Comparison of ENCODE assay signal across 1 cellular context in the genomic region with DNA sequence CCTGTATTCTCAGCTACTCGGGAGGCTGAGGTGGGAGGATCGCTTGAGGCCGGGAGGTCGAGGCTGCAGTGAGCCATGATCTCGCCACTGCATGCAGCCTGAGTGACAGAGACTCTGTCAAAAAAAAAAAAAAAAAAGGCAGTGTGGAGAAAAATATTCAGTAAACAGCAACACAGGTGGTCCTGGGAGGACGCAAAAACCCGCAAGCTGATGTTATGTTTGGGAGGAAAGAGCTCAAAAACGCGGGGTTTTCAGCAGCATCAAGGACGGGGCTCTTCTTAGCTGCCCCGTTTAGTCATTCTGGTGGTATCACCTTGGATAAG.
TF ChIP-seq lines count a peak whose summit lies in the region.

No MANE protein-coding gene starts in this region.

TF ChIP-seq in HepG2, 621 proteins besides CTCF, POLR2A, EP300 and RAD21:
- TF ChIP-seq, protein P1, sequence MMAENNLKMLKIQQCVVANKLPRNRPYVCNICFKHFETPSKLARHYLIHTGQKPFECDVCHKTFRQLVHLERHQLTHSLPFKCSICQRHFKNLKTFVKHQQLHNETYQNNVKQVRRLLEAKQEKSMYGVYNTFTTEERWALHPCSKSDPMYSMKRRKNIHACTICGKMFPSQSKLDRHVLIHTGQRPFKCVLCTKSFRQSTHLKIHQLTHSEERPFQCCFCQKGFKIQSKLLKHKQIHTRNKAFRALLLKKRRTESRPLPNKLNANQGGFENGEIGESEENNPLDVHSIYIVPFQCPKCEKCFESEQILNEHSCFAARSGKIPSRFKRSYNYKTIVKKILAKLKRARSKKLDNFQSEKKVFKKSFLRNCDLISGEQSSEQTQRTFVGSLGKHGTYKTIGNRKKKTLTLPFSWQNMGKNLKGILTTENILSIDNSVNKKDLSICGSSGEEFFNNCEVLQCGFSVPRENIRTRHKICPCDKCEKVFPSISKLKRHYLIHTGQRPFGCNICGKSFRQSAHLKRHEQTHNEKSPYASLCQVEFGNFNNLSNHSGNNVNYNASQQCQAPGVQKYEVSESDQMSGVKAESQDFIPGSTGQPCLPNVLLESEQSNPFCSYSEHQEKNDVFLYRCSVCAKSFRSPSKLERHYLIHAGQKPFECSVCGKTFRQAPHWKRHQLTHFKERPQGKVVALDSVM (CRISPR knock-in tag; IDR thresholded peaks at IDR 0.05): peak; percentile 0; the same call in 1 of the 2 replicates
- TF ChIP-seq ZFP90 (CRISPR knock-in tag; IDR thresholded peaks at IDR 0.05; ENCODE audit: borderline replicate concordance): no peak
- TF ChIP-seq, protein P2, sequence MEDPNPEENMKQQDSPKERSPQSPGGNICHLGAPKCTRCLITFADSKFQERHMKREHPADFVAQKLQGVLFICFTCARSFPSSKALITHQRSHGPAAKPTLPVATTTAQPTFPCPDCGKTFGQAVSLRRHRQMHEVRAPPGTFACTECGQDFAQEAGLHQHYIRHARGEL (CRISPR knock-in tag; IDR thresholded peaks at IDR 0.05): no peak
- no peak for TF ChIP-seq ZFP41 (CRISPR knock-in tag; IDR thresholded peaks at IDR 0.05; ENCODE audit: borderline replicate concordance)
- TF ChIP-seq ZNF17 (CRISPR knock-in tag; IDR thresholded peaks at IDR 0.05): no peak
- 0 out of 2 replicates have a peak, but pooled peaks have one; percentile 13 for TF ChIP-seq HDAC1 (CRISPR knock-in tag; IDR thresholded peaks at IDR 0.05)
